In the genomic region with DNA sequence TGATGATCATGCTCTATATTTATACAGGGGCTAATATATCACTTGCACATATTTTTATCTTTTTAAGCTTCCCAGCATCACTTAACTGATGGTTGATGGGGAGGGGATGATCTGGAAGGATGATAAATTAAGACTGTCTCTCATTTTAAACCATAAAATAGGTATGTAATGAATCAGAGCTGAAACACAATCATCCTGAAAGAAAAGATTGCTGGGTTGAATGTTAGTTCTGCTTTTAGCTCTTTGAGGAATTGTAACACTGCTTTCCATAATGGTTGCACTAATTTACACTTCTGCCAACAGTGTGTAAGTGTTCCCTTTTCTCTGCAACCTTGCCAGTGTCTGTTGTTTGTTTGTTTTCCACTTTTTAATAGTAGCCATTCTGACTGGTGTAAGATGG, we compare ENCODE assay signal across 3 cellular contexts.
A peak's percentile ranks its signal among the peaks of the same experiment; 100 is the strongest.
TF ChIP-seq lines count a peak whose summit lies in the region.

No MANE protein-coding gene starts in this region.

TF ChIP-seq in SK-N-SH, 30 proteins besides CTCF, POLR2A, EP300 and RAD21 (continued from another document):
- TF ChIP-seq, protein P1, sequence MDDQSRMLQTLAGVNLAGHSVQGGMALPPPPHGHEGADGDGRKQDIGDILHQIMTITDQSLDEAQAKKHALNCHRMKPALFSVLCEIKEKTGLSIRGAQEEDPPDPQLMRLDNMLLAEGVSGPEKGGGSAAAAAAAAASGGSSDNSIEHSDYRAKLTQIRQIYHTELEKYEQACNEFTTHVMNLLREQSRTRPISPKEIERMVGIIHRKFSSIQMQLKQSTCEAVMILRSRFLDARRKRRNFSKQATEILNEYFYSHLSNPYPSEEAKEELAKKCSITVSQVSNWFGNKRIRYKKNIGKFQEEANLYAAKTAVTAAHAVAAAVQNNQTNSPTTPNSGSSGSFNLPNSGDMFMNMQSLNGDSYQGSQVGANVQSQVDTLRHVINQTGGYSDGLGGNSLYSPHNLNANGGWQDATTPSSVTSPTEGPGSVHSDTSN (IDR thresholded peaks at IDR 0.05) = 0 out of 2 replicates have a peak, but pooled peaks have one; percentile 16

TF ChIP-seq in SK-N-SH treated with all-trans-retinoic acid at 6 μM for 48 hours, 23 proteins besides CTCF, POLR2A, EP300 and RAD21:
- TF ChIP-seq POU6F1 (CRISPR knock-in tag; IDR thresholded peaks at IDR 0.05; ENCODE audit: borderline replicate concordance, low read depth) = no peak
- no peak for TF ChIP-seq ZFP30 (CRISPR knock-in tag; IDR thresholded peaks at IDR 0.05)
- TF ChIP-seq, protein P2, sequence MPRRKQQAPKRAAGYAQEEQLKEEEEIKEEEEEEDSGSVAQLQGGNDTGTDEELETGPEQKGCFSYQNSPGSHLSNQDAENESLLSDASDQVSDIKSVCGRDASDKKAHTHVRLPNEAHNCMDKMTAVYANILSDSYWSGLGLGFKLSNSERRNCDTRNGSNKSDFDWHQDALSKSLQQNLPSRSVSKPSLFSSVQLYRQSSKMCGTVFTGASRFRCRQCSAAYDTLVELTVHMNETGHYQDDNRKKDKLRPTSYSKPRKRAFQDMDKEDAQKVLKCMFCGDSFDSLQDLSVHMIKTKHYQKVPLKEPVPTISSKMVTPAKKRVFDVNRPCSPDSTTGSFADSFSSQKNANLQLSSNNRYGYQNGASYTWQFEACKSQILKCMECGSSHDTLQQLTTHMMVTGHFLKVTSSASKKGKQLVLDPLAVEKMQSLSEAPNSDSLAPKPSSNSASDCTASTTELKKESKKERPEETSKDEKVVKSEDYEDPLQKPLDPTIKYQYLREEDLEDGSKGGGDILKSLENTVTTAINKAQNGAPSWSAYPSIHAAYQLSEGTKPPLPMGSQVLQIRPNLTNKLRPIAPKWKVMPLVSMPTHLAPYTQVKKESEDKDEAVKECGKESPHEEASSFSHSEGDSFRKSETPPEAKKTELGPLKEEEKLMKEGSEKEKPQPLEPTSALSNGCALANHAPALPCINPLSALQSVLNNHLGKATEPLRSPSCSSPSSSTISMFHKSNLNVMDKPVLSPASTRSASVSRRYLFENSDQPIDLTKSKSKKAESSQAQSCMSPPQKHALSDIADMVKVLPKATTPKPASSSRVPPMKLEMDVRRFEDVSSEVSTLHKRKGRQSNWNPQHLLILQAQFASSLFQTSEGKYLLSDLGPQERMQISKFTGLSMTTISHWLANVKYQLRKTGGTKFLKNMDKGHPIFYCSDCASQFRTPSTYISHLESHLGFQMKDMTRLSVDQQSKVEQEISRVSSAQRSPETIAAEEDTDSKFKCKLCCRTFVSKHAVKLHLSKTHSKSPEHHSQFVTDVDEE (CRISPR knock-in tag; IDR thresholded peaks at IDR 0.05) = no peak

TF ChIP-seq in IMR-90, 13 proteins besides CTCF, POLR2A, EP300 and RAD21 (continued from another document):
- TF ChIP-seq ELK1 (IDR thresholded peaks at IDR 0.05; ENCODE audit: borderline replicate concordance, low read depth, low read length) (no peak), CEBPB (IDR thresholded peaks at IDR 0.05; ENCODE audit: low read depth, low read length) (no peak), SMC3 (IDR thresholded peaks at IDR 0.05; ENCODE audit: low read depth, low read length) (no peak), MAZ (IDR thresholded peaks at IDR 0.05; ENCODE audit: borderline replicate concordance, low read depth, low read length) (no peak)
- TF ChIP-seq, protein P3, sequence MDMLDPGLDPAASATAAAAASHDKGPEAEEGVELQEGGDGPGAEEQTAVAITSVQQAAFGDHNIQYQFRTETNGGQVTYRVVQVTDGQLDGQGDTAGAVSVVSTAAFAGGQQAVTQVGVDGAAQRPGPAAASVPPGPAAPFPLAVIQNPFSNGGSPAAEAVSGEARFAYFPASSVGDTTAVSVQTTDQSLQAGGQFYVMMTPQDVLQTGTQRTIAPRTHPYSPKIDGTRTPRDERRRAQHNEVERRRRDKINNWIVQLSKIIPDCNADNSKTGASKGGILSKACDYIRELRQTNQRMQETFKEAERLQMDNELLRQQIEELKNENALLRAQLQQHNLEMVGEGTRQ (IDR thresholded peaks at IDR 0.05; ENCODE audit: low read depth, low read length) = no peak
TF ChIP-seq in IMR-90: peak in this region for 0.
